In the genomic region with DNA sequence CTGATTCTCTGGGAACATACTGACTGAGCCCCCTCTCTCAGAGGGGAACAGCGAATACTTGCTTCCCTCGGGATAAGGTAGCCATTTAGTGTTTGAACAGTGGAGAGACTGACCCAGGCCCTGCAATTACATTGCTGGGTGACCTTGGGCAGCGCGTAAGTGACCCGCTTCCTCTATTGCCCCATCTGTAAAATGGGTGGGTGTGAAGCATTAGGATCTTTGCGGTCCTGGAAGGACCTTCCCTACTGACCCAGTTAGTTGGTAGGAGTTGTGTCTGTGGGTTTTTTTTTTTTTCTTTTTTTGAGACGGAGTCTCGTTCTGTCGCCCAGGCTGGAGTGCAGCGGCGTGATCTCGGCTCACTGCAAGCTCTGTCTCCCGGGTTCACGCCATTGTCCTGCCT, we compare ENCODE assay signal across 14 cellular contexts. TPM values are rescaled to one million over a fixed set of nuclear protein-coding genes. Genes with fewer than 3 reads are reported as not detected.
DNase-seq lines count a peak whose midpoint lies in the region; ATAC-seq, FAIRE-seq and TF ChIP-seq lines count a peak whose summit lies in the region.
"Had no signal": no experiment of that assay in that cellular context is flagged by ENCODE, and none has a peak within 500 bp of the region (broad histone marks: within the 10 kb centered on the region; RNA-seq: fewer than 3 reads in every experiment).

No MANE protein-coding gene starts in this region.

- TF ChIP-seq RAD21 in H1 (IDR thresholded peaks at IDR 0.05 in 1 of 2, conservative IDR thresholded peaks at IDR 0.05 in 1 of 2; ENCODE audit: low read depth in 2 of 2, low read length in 2 of 2) = no peak

- no peaks in the 10 kb centered on the region for H3K9me3 ChIP-seq in PC-9 (ENCODE audit: insufficient read depth, low read depth)
- H3K9me3 ChIP-seq in H1 (ENCODE audit: insufficient read depth in 2 of 2, low read depth in 1 of 2, low read length in 1 of 2) = no peaks in the 10 kb centered on the region
- H3K9me3 ChIP-seq in prostate gland = no peaks in the 10 kb centered on the region
- H3K9me3 ChIP-seq: SJSA1, upper lobe of right lung had no signal

- no peaks in the 10 kb centered on the region for H3K27me3 ChIP-seq in PC-9 (ENCODE audit: insufficient read depth, low read depth)
- peaks cover 0 to 8% (median 7%) of the 10 kb centered on the region in 4 experiments; a peak in 6 of 7 replicates for H3K27me3 ChIP-seq in H1 (replicated peaks in 1 of 4; ENCODE audit: control insufficient read depth in 3 of 4, extremely low read depth in 1 of 4, insufficient read depth in 3 of 4, low read length in 3 of 4)
- no peaks in the 10 kb centered on the region for H3K27me3 ChIP-seq in prostate gland (replicated peaks; ENCODE audit: insufficient read depth)
- H3K27me3 ChIP-seq: SJSA1, upper lobe of right lung had no signal

- peaks cover 18% of the 10 kb centered on the region for H3K4me1 ChIP-seq in PC-9 (replicated peaks; ENCODE audit: insufficient read depth)
- H3K4me1 ChIP-seq in H1 (replicated peaks in 1 of 4; ENCODE audit: control insufficient read depth in 3 of 4, insufficient read depth in 4 of 4, low read length in 3 of 4) = peaks cover 0 to under 1% (median 0%) of the 10 kb centered on the region in 4 experiments; a peak in 2 of 7 replicates
- peaks cover under 1% of the 10 kb centered on the region for H3K4me1 ChIP-seq in prostate gland (replicated peaks)

- no peak overlapping the region for H2AK5ac ChIP-seq in H1 (ENCODE audit: low read depth, low read length)

- BruUV-seq in PC-9 (replicated peaks; lab: Mats Ljungman, UMichigan) = no TSS peak

- no peak for TF ChIP-seq EP300 in H1 (IDR thresholded peaks at IDR 0.05; ENCODE audit: borderline replicate concordance in 1 of 2, low read depth in 2 of 2, low read length in 2 of 2)

- 95% methylated on average over 12 of the region's 14 CpGs; no CpG with 5 or more reads in 1 of the 2 experiments for WGBS in H1 (ENCODE audit: extremely low coverage in 1 of 2, insufficient coverage in 1 of 2, insufficient read length in 1 of 2, insufficient replicate concordance in 2 of 2, low coverage in 1 of 2, low lambda C conversion rate in 2 of 2, missing lambda C conversion rate in 1 of 2), 2 experiments
- 92% methylated on average over 14 of the region's 14 CpGs for WGBS in prostate gland

- no peak overlapping the region for H3K23ac ChIP-seq in H1 (ENCODE audit: insufficient read length)

- H3K27ac ChIP-seq in PC-9 (peak overlapping the region; percentile 73), H1 (ENCODE audit: low read depth, low read length) (no peak overlapping the region), prostate gland (peak overlapping the region; percentile 10 to 79)

- FAIRE-seq in H1 (lab: Jason Lieb, UNC) = no peak

- no peak overlapping the region; the same call in 1 of the 2 replicates for H4K8ac ChIP-seq in H1 (ENCODE audit: extremely low read depth, insufficient read depth, low read length)

- peak overlapping the region; percentile 29 for H3K4me3 Mint-ChIP-seq in activated CD8-positive, alpha-beta memory T cell treated with anti-CD3 and anti-CD28 coated beads, Interleukin-2, amount 10 ng/mL, durations not matched to agents 7 days and 5 days

- H2BK20ac ChIP-seq in H1 (ENCODE audit: low read length) = no peak overlapping the region

- H3K79me1 ChIP-seq in H1 (ENCODE audit: low read depth, low read length) = no peaks in the 10 kb centered on the region; the same call in 1 of the 2 replicates

- no peak overlapping the region for H2BK5ac ChIP-seq in H1 (ENCODE audit: low read depth, low read length)

- H3K9me3 Mint-ChIP-seq in activated CD8-positive, alpha-beta memory T cell treated with anti-CD3 and anti-CD28 coated beads, Interleukin-2, amount 10 ng/mL, durations not matched to agents 7 days and 5 days (ENCODE audit: low read depth) = no peaks in the 10 kb centered on the region

- H3K79me2 ChIP-seq in PC-9 (ENCODE audit: low read depth) (peaks cover 33% of the 10 kb centered on the region), H1 (ENCODE audit: control insufficient read depth in 1 of 2, insufficient read depth in 2 of 2, low read length in 2 of 2) (no peaks in the 10 kb centered on the region)

- no peak for DNase-seq in activated CD8-positive, alpha-beta memory T cell treated with anti-CD3 and anti-CD28 coated beads, Interleukin-2, amount 10 ng/mL, durations not matched to agents 7 days and 5 days
- DNase-seq in activated CD8-positive, alpha-beta memory T cell treated with anti-CD3 and anti-CD28 coated beads for 24 hours = no peak
- no peak for DNase-seq in PC-9
- no peak for DNase-seq in H1 (ENCODE audit: low read depth in 1 of 2, low spot score in 2 of 2)
- no peak for DNase-seq in prostate gland (ENCODE audit: low spot score)
- DNase-seq in AG08395 (ENCODE audit: low spot score) = no peak
- no peak for DNase-seq in GM03348 (ENCODE audit: low spot score)
- no peak for DNase-seq in KBM-7
- DNase-seq: activated CD4-positive, CD25-positive, alpha-beta regulatory T cell; cortex of kidney; DND-41; NCI-H187; upper lobe of right lung had no signal

- ATAC-seq in activated CD8-positive, alpha-beta memory T cell treated with anti-CD3 and anti-CD28 coated beads, Interleukin-2, amount 10 ng/mL, durations not matched to agents 7 days and 5 days = no peak

- POLR2A ChIA-PET in PC-9 (lab: Charles Lee; ENCODE audit: unreplicated experiment) (no interaction called here), H1 (lab: Charles Lee; ENCODE audit: partially characterized antibody) (interaction anchor here (0.6 to 6.2 kb wide), 6 partner anchors 9 to 140 kb away, joined by 3 to 69 read pairs (median 4); a partner anchor contains a TSS)

- no peak overlapping the region for H3K18ac ChIP-seq in H1 (ENCODE audit: extremely low read depth, low read length)

- peak overlapping the region; percentile 79; the same call in 1 of the 2 replicates for H2AFZ ChIP-seq in PC-9
- H2AFZ ChIP-seq in H1 (ENCODE audit: low read length) = no peak overlapping the region

- H3K4me2 ChIP-seq in PC-9 (peak overlapping the region; percentile 69), H1 (ENCODE audit: insufficient read depth in 1 of 2, low read depth in 2 of 2, low read length in 2 of 2) (peak overlapping the region in 1 of 2 experiments; percentile 85; a peak in 1 of 4 replicates)

- H3K56ac ChIP-seq in H1 (replicated peaks; ENCODE audit: insufficient read length, low read depth, low read length) = no peak overlapping the region

- H4K20me1 ChIP-seq in PC-9 (ENCODE audit: insufficient read depth) (no peaks in the 10 kb centered on the region), H1 (replicated peaks in 1 of 2; ENCODE audit: control insufficient read depth in 1 of 2, insufficient read depth in 2 of 2, low read length in 2 of 2) (peaks cover 4% of the 10 kb centered on the region in 2 experiments)

- peak overlapping the region; percentile 35 for H3K27ac Mint-ChIP-seq in activated CD8-positive, alpha-beta memory T cell treated with anti-CD3 and anti-CD28 coated beads, Interleukin-2, amount 10 ng/mL, durations not matched to agents 7 days and 5 days

- no peak overlapping the region for H3K9ac ChIP-seq in H1 (replicated peaks in 1 of 4; ENCODE audit: extremely low read depth in 1 of 4, low read depth in 3 of 4, low read length in 3 of 4)

- H3K9me2 ChIP-seq in PC-9 (ENCODE audit: insufficient read depth) = no peaks in the 10 kb centered on the region

- CTCF ChIA-PET in activated CD8-positive, alpha-beta memory T cell treated with anti-CD3 and anti-CD28 coated beads, Interleukin-2, amount 10 ng/mL, durations not matched to agents 7 days and 5 days (lab: Charles Lee) = interaction anchor here (1.4 to 2.8 kb wide), 4 partner anchors 17 to 45 kb away, joined by 3 to 26 read pairs (median 6); a partner anchor contains a TSS
- CTCF ChIA-PET in PC-9 (lab: Charles Lee) = no interaction called here
- CTCF ChIA-PET in H1 (lab: Charles Lee; ENCODE audit: partially characterized antibody) = interaction anchor here (1.8 to 1.9 kb wide), 2 partner anchors 16 to 17 kb away, joined by 5 to 9 read pairs; a partner anchor contains a TSS

- TF ChIP-seq CTCF in PC-9 (conservative IDR thresholded peaks at IDR 0.05) (no peak), H1 (IDR thresholded peaks at IDR 0.05; ENCODE audit: control extremely low read depth in 1 of 3, insufficient read depth in 1 of 3, low read depth in 1 of 3, low read length in 3 of 3) (no peak), prostate gland (IDR thresholded peaks at IDR 0.05) (no peak)

- H3K36me3 Mint-ChIP-seq in activated CD8-positive, alpha-beta memory T cell treated with anti-CD3 and anti-CD28 coated beads, Interleukin-2, amount 10 ng/mL, durations not matched to agents 7 days and 5 days = no peaks in the 10 kb centered on the region

- no peak overlapping the region for H2BK15ac ChIP-seq in H1 (ENCODE audit: low read length)

- H3F3A ChIP-seq in PC-9 (ENCODE audit: insufficient read depth, low read depth) = peaks cover 38% of the 10 kb centered on the region

- no peak overlapping the region for H3K4ac ChIP-seq in H1 (replicated peaks; ENCODE audit: insufficient read length, low read depth, low read length)

- no peak for TF ChIP-seq POLR2A in H1 (IDR thresholded peaks at IDR 0.05; ENCODE audit: control extremely low read depth in 1 of 2, low read depth in 2 of 2, low read length in 2 of 2)
- TF ChIP-seq POLR2A in prostate gland (IDR thresholded peaks at IDR 0.05) = no peak

- no peak overlapping the region for H3K14ac ChIP-seq in H1 (ENCODE audit: insufficient read length)

- in situ Hi-C loops in KBM-7 (cut with MboI; ENCODE audit: low pct_unique_long_range_greater_than_20kb, low sequenced_read_pairs) = no loop called here

- no peak overlapping the region for H2BK12ac ChIP-seq in H1 (ENCODE audit: low read depth, low read length)

- intact Hi-C loops in PC-9 (cut with micrococcal nuclease; ENCODE audit: unreplicated experiment) = loop anchor here (1.0 to 10.0 kb wide), 3 partner anchors 17 to 200 kb away; a partner anchor contains a TSS
- intact Hi-C loops in prostate gland (cut with DNase I) = no loop called here

- no peak overlapping the region for H4K5ac ChIP-seq in H1 (ENCODE audit: insufficient read length, low read depth, low read length)

- H4K91ac ChIP-seq in H1 (replicated peaks; ENCODE audit: insufficient read length, low read length) = no peak overlapping the region

- H3K4me1 Mint-ChIP-seq in activated CD8-positive, alpha-beta memory T cell treated with anti-CD3 and anti-CD28 coated beads, Interleukin-2, amount 10 ng/mL, durations not matched to agents 7 days and 5 days = peaks cover 19% of the 10 kb centered on the region

- no peak overlapping the region for H2BK120ac ChIP-seq in H1 (replicated peaks; ENCODE audit: low read depth, low read length)

- H3K4me3 ChIP-seq in PC-9 = peak overlapping the region; percentile 58
- H3K4me3 ChIP-seq in H1 (ENCODE audit: extremely low read depth in 1 of 4, insufficient read depth in 2 of 4, low read depth in 3 of 4, low read length in 4 of 4) = peak overlapping the region in 3 of 4 experiments; percentile 5 to 90 (median 7); a peak in 5 of 8 replicates
- no peak overlapping the region for H3K4me3 ChIP-seq in prostate gland

- H3K23me2 ChIP-seq in H1 (ENCODE audit: low read depth, low read length) = peaks cover 6% of the 10 kb centered on the region

- H3K27me3 Mint-ChIP-seq in activated CD8-positive, alpha-beta memory T cell treated with anti-CD3 and anti-CD28 coated beads, Interleukin-2, amount 10 ng/mL, durations not matched to agents 7 days and 5 days = no peaks in the 10 kb centered on the region

- no peaks in the 10 kb centered on the region for H3K36me3 ChIP-seq in PC-9 (ENCODE audit: low read depth)
- no peaks in the 10 kb centered on the region for H3K36me3 ChIP-seq in H1 (ENCODE audit: control insufficient read depth in 2 of 4, insufficient read depth in 4 of 4, low read length in 3 of 4)
- H3K36me3 ChIP-seq in prostate gland = no peaks in the 10 kb centered on the region
- H3K36me3 ChIP-seq: upper lobe of right lung had no signal

RNA-seq across cellular contexts. Expression of a gene that starts 1.2 kb away (rescaled TPM):
- total RNA-seq in activated CD8-positive, alpha-beta memory T cell treated with anti-CD3 and anti-CD28 coated beads, Interleukin-2, amount 10 ng/mL, durations not matched to agents 7 days and 5 days = 10 to 100 TPM; 76.3 to 79.3 TPM
- total RNA-seq in PC-9 (2021) (43.7 and 54.2 TPM in 2 replicates), prostate gland (10 to 100 TPM; 47.3 to 61.9 TPM)
- total RNA-seq in H1 (2021; fragmentation: NEBNext Ultra II Directional; extraction: Animal tissue kit (Norgen Biotek cat#: 25700)) = 14.7 and 17.2 TPM in 2 replicates
- 7.0 and 8.1 TPM in 2 replicates for polyA plus RNA-seq in H1 (2011; rRNA removed)
- polyA plus RNA-seq in H1 (2011; cell fraction: cytosol; rRNA removed) = 10.3 TPM
- 18.0 TPM for polyA plus RNA-seq in H1 (2011; cell fraction: nucleus; rRNA removed)
- 12.3 to 22.0 TPM (median 13.9 TPM) in 4 replicates for polyA plus RNA-seq in H1 (2012, experiment 1 of 2)
- 7.3 TPM for polyA plus RNA-seq in H1 (2012, experiment 2 of 2)
- polyA plus RNA-seq in H1 (2013, experiment 1 of 2) = 20.8 TPM
- 17.9 TPM for polyA plus RNA-seq in H1 (2013, experiment 2 of 2)
- 5.5 and 7.7 TPM in 2 replicates for polyA minus RNA-seq in H1 (2011; rRNA and poly(A)+ RNA removed)
- polyA minus RNA-seq in H1 (2011; cell fraction: cytosol; rRNA and poly(A)+ RNA removed) = 5.6 TPM
- polyA minus RNA-seq in H1 (2011; cell fraction: nucleus; rRNA and poly(A)+ RNA removed) = 14.2 TPM

RNA-seq across cellular contexts. Expression of a gene that starts 18.0 kb away (rescaled TPM):
- 10 to 100 TPM; 35.7 to 45.3 TPM for total RNA-seq in activated CD8-positive, alpha-beta memory T cell treated with anti-CD3 and anti-CD28 coated beads, Interleukin-2, amount 10 ng/mL, durations not matched to agents 7 days and 5 days
- 31.9 and 43.1 TPM in 2 replicates for total RNA-seq in PC-9 (2021)
- 53.6 and 57.7 TPM in 2 replicates for total RNA-seq in H1 (2021; fragmentation: NEBNext Ultra II Directional; extraction: Animal tissue kit (Norgen Biotek cat#: 25700))
- 4.3 and 6.7 TPM in 2 replicates for polyA plus RNA-seq in H1 (2011; rRNA removed)
- polyA plus RNA-seq in H1 (2011; cell fraction: cytosol; rRNA removed) = 7.8 TPM
- 4.8 TPM for polyA plus RNA-seq in H1 (2011; cell fraction: nucleus; rRNA removed)
- 13.3 to 25.8 TPM (median 16.9 TPM) in 4 replicates for polyA plus RNA-seq in H1 (2012, experiment 1 of 2)
- 0.97 TPM for polyA plus RNA-seq in H1 (2012, experiment 2 of 2)
- polyA plus RNA-seq in H1 (2013, experiment 1 of 2) = 25.0 TPM
- polyA plus RNA-seq in H1 (2013, experiment 2 of 2) = 25.7 TPM
- polyA minus RNA-seq in H1 (2011; rRNA and poly(A)+ RNA removed) = 31.3 and 36.2 TPM in 2 replicates
- 21.4 TPM for polyA minus RNA-seq in H1 (2011; cell fraction: cytosol; rRNA and poly(A)+ RNA removed)
- polyA minus RNA-seq in H1 (2011; cell fraction: nucleus; rRNA and poly(A)+ RNA removed) = 19.7 TPM
- 10 to 100 TPM; 22.6 to 53.3 TPM for total RNA-seq in prostate gland

RNA-seq across cellular contexts. Expression of a gene that starts 53.8 kb away (rescaled TPM):
- total RNA-seq in activated CD8-positive, alpha-beta memory T cell treated with anti-CD3 and anti-CD28 coated beads, Interleukin-2, amount 10 ng/mL, durations not matched to agents 7 days and 5 days = 10 to 100 TPM in 1 of 2 experiments, 1 to 10 TPM in 1; 6.3 to 11.3 TPM
- total RNA-seq in PC-9 (2021) (3.6 and 4.3 TPM in 2 replicates), prostate gland (1 to 10 TPM; 8.3 to 8.6 TPM)
- 1.1 and 1.4 TPM in 2 replicates for total RNA-seq in H1 (2021; fragmentation: NEBNext Ultra II Directional; extraction: Animal tissue kit (Norgen Biotek cat#: 25700))
- 0.77 and 0.91 TPM in 2 replicates for polyA plus RNA-seq in H1 (2011; rRNA removed)
- 1.2 TPM for polyA plus RNA-seq in H1 (2011; cell fraction: cytosol; rRNA removed)
- 0.58 TPM for polyA plus RNA-seq in H1 (2011; cell fraction: nucleus; rRNA removed)
- 1.8 to 2.2 TPM (median 1.9 TPM) in 4 replicates for polyA plus RNA-seq in H1 (2012, experiment 1 of 2)
- 0.93 TPM for polyA plus RNA-seq in H1 (2012, experiment 2 of 2)
- polyA plus RNA-seq in H1 (2013, experiment 1 of 2) = 1.2 TPM
- 1.3 TPM for polyA plus RNA-seq in H1 (2013, experiment 2 of 2)
- 0.35 and 0.59 TPM in 2 replicates for polyA minus RNA-seq in H1 (2011; rRNA and poly(A)+ RNA removed)
- polyA minus RNA-seq in H1 (2011; cell fraction: cytosol; rRNA and poly(A)+ RNA removed) = 0.59 TPM
- polyA minus RNA-seq in H1 (2011; cell fraction: nucleus; rRNA and poly(A)+ RNA removed) = 0.20 TPM

Comparison
In these comparisons a context has a peak if more than half of its experiments do, and no peak if none do; other contexts are left out.
1. H3K4me3 ChIP-seq: peak in PC-9 (single experiment) and H1 (3 of 4); none in prostate gland (0 of 2).